22 cellular contexts compared by ENCODE assay signal in genomic region chr10:63125459-63125858, GRCh38.
"Had no signal": no experiment of that assay in that cellular context is flagged by ENCODE, and none has a peak within 500 bp of the region (broad histone marks: within the 10 kb centered on the region; RNA-seq: fewer than 3 reads in every experiment).

No MANE protein-coding gene starts in this region.

- H3K27ac ChIP-seq: heart left ventricle, neural progenitor cell, pancreas, spleen, tibial artery, upper lobe of left lung, uterus had no signal

- H3K4me2 ChIP-seq: neural progenitor cell had no signal

- H3K4me1 ChIP-seq: neural progenitor cell, pancreas, spleen, tibial artery, upper lobe of left lung, uterus had no signal

- DNase-seq: effector memory CD4-positive, alpha-beta T cell; heart left ventricle; hippocampal formation; kidney glomerular epithelial cell; nucleus accumbens; pancreas; spleen; stimulated activated CD4-positive, alpha-beta T cell treated with anti-CD3 and anti-CD28 coated beads, Interleukin-15, amount 100 ng/mL, for 24 hours; stimulated activated CD4-positive, alpha-beta T cell treated with anti-CD3 and anti-CD28 coated beads, Interleukin-1b, Interleukin-23, amount 100 ng/mL, for 48 hours; stimulated activated CD4-positive, alpha-beta T cell treated with anti-CD3 and anti-CD28 coated beads, Interleukin-4, amount 100 ng/mL, for 24 hours; tibial artery; upper lobe of left lung; uterus had no signal

- H3K9ac ChIP-seq: neural progenitor cell had no signal

- H3K4me3 ChIP-seq: heart left ventricle, neural progenitor cell, pancreas, spleen, tibial artery, upper lobe of left lung, uterus had no signal

- FAIRE-seq: endometrium, frontal cortex, islet of Langerhans, pancreas had no signal

- H3K27me3 ChIP-seq: heart left ventricle, neural progenitor cell, pancreas, spleen, tibial artery, upper lobe of left lung, uterus had no signal

- H3K9me3 ChIP-seq: heart left ventricle, pancreas, spleen, tibial artery, upper lobe of left lung, uterus had no signal

- H2AFZ ChIP-seq: neural progenitor cell had no signal

- H3K36me3 ChIP-seq: heart left ventricle, neural progenitor cell, pancreas, spleen, tibial artery, upper lobe of left lung, uterus had no signal

- ATAC-seq: esophagus mucosa; heart left ventricle; left lobe of liver; natural killer cell treated with Interleukin-12 subunit alpha and Interleukin-12 subunit beta and Interleukin-15 and Interleukin-18, amount 100 ng/mL, for 72 hours; pancreas; sciatic nerve; stimulated activated memory B cell treated with anti-CD40 and anti-IgM and Interleukin-4, amounts not matched to agents 10 μg/mL and 1 μg/mL and 100 μg/mL, for 72 hours had no signal
